20 cellular contexts compared by ENCODE assay signal in genomic region chr3:129694228-129694627, GRCh38.
A peak's percentile ranks its signal among the peaks of the same experiment; 100 is the strongest.
DNase-seq lines count a peak whose midpoint lies in the region; ATAC-seq, FAIRE-seq and TF ChIP-seq lines count a peak whose summit lies in the region.
"Had no signal": no experiment of that assay in that cellular context is flagged by ENCODE, and none has a peak within 500 bp of the region (broad histone marks: within the 10 kb centered on the region; RNA-seq: fewer than 3 reads in every experiment).

No MANE protein-coding gene starts in this region.

- H3K9ac ChIP-seq in endodermal cell (ENCODE audit: extremely low read depth, low read length, poor library complexity, severe bottlenecking) (no peak overlapping the region), keratinocyte (ENCODE audit: control insufficient read depth, extremely low read depth, insufficient read depth, low read length) (peak overlapping the region; percentile 68)
- H3K9ac ChIP-seq: SK-N-SH had no signal

- no peak overlapping the region for H3K4me3 Mint-ChIP-seq in endodermal cell
- H3K4me3 Mint-ChIP-seq: CD4-positive, alpha-beta memory T cell had no signal

- FAIRE-seq in keratinocyte (lab: Jason Lieb, UNC), result peak; percentile 94
- FAIRE-seq: HTR-8/SVneo had no signal

- peaks cover 23% of the 10 kb centered on the region for H3K4me1 Mint-ChIP-seq in endodermal cell

- peak; percentile 43; the same call in 1 of the 2 replicates for TF ChIP-seq EP300 in Ishikawa (IDR thresholded peaks at IDR 0.05; ENCODE audit: borderline replicate concordance)
- no peak for TF ChIP-seq EP300 in suprapubic skin (IDR thresholded peaks at IDR 0.05)

- WGBS in endodermal cell (ENCODE audit: insufficient coverage in 1 of 2, insufficient read length in 1 of 2), 2 experiments, result 93 to 96% methylated on average over 2 to 5 of the region's 5 CpGs
- WGBS in suprapubic skin, result 52% methylated on average over 5 of the region's 5 CpGs

- H3K36me3 ChIP-seq in endodermal cell (ENCODE audit: control insufficient read depth, insufficient read depth, low read length) (peaks cover 20% of the 10 kb centered on the region), keratinocyte (ENCODE audit: control insufficient read depth in 2 of 2, extremely low read depth in 1 of 2, insufficient read depth in 2 of 2, low read length in 2 of 2) (peaks cover 0 to 2% of the 10 kb centered on the region in 2 experiments), suprapubic skin (no peaks in the 10 kb centered on the region)
- H3K36me3 ChIP-seq: BE2C had no signal

- H3K9me3 Mint-ChIP-seq in endodermal cell, result peaks cover 56% of the 10 kb centered on the region

- peak overlapping the region; percentile 87 for H3K4me2 ChIP-seq in keratinocyte (ENCODE audit: control insufficient read depth, extremely low read depth, insufficient read depth, low read depth, low read length)
- H3K4me2 ChIP-seq: SK-N-SH had no signal

- no peak for ATAC-seq in GM18858 (IDR thresholded peaks at IDR 0.05; ENCODE audit: unreplicated experiment)

- dilution Hi-C loops in keratinocyte (cut with MboI; ENCODE audit: extremely low pct_ligation_motif_present, low sequenced_read_pairs), result no loop called here

- H2AFZ ChIP-seq in keratinocyte (ENCODE audit: control insufficient read depth, low read length), result no peak overlapping the region

- TF ChIP-seq RAD21 in Ishikawa (IDR thresholded peaks at IDR 0.05; ENCODE audit: low read depth), result 0 out of 2 replicates have a peak, but pooled peaks have one; percentile 16

- H3K9me3 ChIP-seq in endodermal cell (ENCODE audit: control insufficient read depth, low read length) (peaks cover 66% of the 10 kb centered on the region), keratinocyte (ENCODE audit: control insufficient read depth, low read depth, low read length) (peaks cover 2% of the 10 kb centered on the region), suprapubic skin (no peaks in the 10 kb centered on the region)
- H3K9me3 ChIP-seq: BE2C, SK-N-SH had no signal

- no peak for TF ChIP-seq CTCF in endodermal cell (conservative IDR thresholded peaks at IDR 0.05)
- no peak for TF ChIP-seq CTCF in keratinocyte (optimal IDR thresholded peaks at IDR 0.05 in 1 of 3, IDR thresholded peaks at IDR 0.05 in 1 of 3, conservative IDR thresholded peaks at IDR 0.05 in 1 of 3; ENCODE audit: extremely low read depth in 1 of 3, insufficient read depth in 2 of 3, low read length in 3 of 3)
- TF ChIP-seq CTCF in suprapubic skin (IDR thresholded peaks at IDR 0.05), result no peak

- H3K27ac ChIP-seq in endodermal cell (ENCODE audit: low read depth, low read length) (no peak overlapping the region), keratinocyte (ENCODE audit: control insufficient read depth, insufficient read depth, low read length) (peak overlapping the region; percentile 93), suprapubic skin (peak overlapping the region; percentile 76)

- H3K4me1 ChIP-seq in endodermal cell (ENCODE audit: control insufficient read depth, insufficient read depth, low read length) (peaks cover 13% of the 10 kb centered on the region), keratinocyte (ENCODE audit: control insufficient read depth, extremely low read depth, insufficient read depth, low read length) (peaks cover 26% of the 10 kb centered on the region), suprapubic skin (peaks cover 19% of the 10 kb centered on the region)

- H3K4me3 ChIP-seq in endodermal cell (ENCODE audit: low read length) (peak overlapping the region; percentile 51), keratinocyte (ENCODE audit: control insufficient read depth in 2 of 3, extremely low read depth in 1 of 3, insufficient read depth in 2 of 3, low read depth in 1 of 3, low read length in 3 of 3) (peak overlapping the region in 2 of 3 experiments; percentile 41 to 52), suprapubic skin (no peak overlapping the region)

- H3K27ac Mint-ChIP-seq in endodermal cell, result no peak overlapping the region
- H3K27ac Mint-ChIP-seq: CD4-positive, alpha-beta memory T cell had no signal

- peaks cover 55% of the 10 kb centered on the region for H3K79me2 ChIP-seq in keratinocyte (ENCODE audit: control insufficient read depth, insufficient read depth, low read length)

- H3K27me3 Mint-ChIP-seq in endodermal cell (ENCODE audit: insufficient read depth), result no peaks in the 10 kb centered on the region
- H3K27me3 Mint-ChIP-seq: CD4-positive, alpha-beta memory T cell had no signal

- no peak for TF ChIP-seq POLR2A in suprapubic skin (IDR thresholded peaks at IDR 0.05)

- DNase-seq in endodermal cell, result no peak
- peak; percentile 88 for DNase-seq in keratinocyte (ENCODE audit: low read depth, low spot score)
- no peak for DNase-seq in suprapubic skin (ENCODE audit: low spot score in 2 of 2)
- DNase-seq in stimulated activated CD4-positive, alpha-beta T cell treated with anti-CD3 and anti-CD28 coated beads, Interleukin-4, amount 100 ng/mL, for 1 hour, result no peak
- no peak for DNase-seq in pons (ENCODE audit: low spot score)
- DNase-seq in germinal center (ENCODE audit: low spot score), result no peak
- DNase-seq: BE2C; CD4-positive, alpha-beta memory T cell; DND-41; GF-D8; HCEC 1CT; NCI-H1694; NCI-H2107; NCI-H345; NCI-H526 treated with DMSO at 0.1 percent for 48 hours; Right ventricle myocardium superior; SK-N-SH had no signal

- H3K9me1 ChIP-seq in keratinocyte (ENCODE audit: control insufficient read depth, extremely low read depth, insufficient read depth, low read length), result no peaks in the 10 kb centered on the region

- H3K27me3 ChIP-seq in endodermal cell (ENCODE audit: control insufficient read depth, insufficient read depth, low read length, poor library complexity, severe bottlenecking) (no peaks in the 10 kb centered on the region), keratinocyte (ENCODE audit: control insufficient read depth, extremely low read depth, insufficient read depth, low read length) (no peaks in the 10 kb centered on the region), suprapubic skin (no peaks in the 10 kb centered on the region)
- H3K27me3 ChIP-seq: BE2C had no signal

- H3K36me3 Mint-ChIP-seq in endodermal cell (ENCODE audit: low read depth), result peaks cover 42% of the 10 kb centered on the region

- no peaks in the 10 kb centered on the region for H4K20me1 ChIP-seq in keratinocyte (ENCODE audit: control insufficient read depth, extremely low read depth, insufficient read depth, low read length)

TF ChIP-seq in Ishikawa, 13 proteins besides CTCF, POLR2A, EP300 and RAD21:
- TF ChIP-seq CREB1 (IDR thresholded peaks at IDR 0.05; ENCODE audit: low read depth) (no peak), TEAD4 (IDR thresholded peaks at IDR 0.05) (peak; percentile 90)
